Comparison of ENCODE assay signal across 17 cellular contexts in the genomic region with DNA sequence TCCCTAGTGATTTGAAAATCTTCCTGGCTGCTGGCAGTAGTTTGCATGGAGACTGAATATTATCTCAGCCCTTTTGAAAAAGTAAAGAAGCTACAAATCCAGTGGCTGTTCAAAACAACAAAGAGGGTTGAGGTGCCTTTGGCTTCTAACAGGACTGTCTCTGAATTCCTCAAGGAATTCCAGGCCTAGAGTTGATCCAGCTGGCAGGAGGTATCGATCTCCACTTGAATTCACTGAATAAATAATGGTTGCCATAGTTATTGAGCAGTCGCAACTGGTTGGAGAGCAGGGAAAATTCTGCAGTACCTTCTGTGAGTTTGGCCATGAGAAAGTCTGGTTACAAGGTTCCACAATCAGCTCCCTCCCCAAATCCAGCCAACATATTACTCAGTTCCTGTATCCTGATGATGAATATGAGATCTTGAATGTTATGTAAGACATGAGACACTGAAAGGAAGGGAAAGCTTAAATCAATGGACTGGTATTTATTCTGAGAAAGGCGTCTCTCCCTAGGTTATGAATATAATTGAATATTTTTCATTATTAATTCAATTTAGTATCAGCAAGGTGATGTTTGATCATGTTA. TPM values are rescaled to one million over a fixed set of nuclear protein-coding genes. Genes with fewer than 3 reads are reported as not detected.
DNase-seq lines count a peak whose midpoint lies in the region; ATAC-seq, FAIRE-seq and TF ChIP-seq lines count a peak whose summit lies in the region.
"Had no signal": no experiment of that assay in that cellular context is flagged by ENCODE, and none has a peak within 500 bp of the region (broad histone marks: within the 10 kb centered on the region; RNA-seq: fewer than 3 reads in every experiment).

No MANE protein-coding gene starts in this region.

- peaks cover 5% of the 10 kb centered on the region for H3K9me3 Mint-ChIP-seq in mesothelial cell of epicardium
- H3K9me3 Mint-ChIP-seq: stimulated activated naive CD8-positive, alpha-beta T cell treated with anti-CD3 and anti-CD28 coated beads, Interleukin-15, Interleukin-2, amounts not matched to agents 100 ng/mL and 50 ng/mL, for 24 hours had no signal

- H3K36me3 Mint-ChIP-seq in mesothelial cell of epicardium = peaks cover 2% of the 10 kb centered on the region

- 68% methylated on average over 3 of the region's 3 CpGs for WGBS in right cardiac atrium

- no peaks in the 10 kb centered on the region for H3K27me3 ChIP-seq in bronchial epithelial cell (ENCODE audit: control insufficient read depth, insufficient read depth, low read length)
- no peaks in the 10 kb centered on the region for H3K27me3 ChIP-seq in right cardiac atrium (ENCODE audit: control insufficient read depth, insufficient read depth)
- H3K27me3 ChIP-seq: colonic mucosa had no signal

- H3K27ac Mint-ChIP-seq in mesothelial cell of epicardium = peak overlapping the region; percentile 6
- H3K27ac Mint-ChIP-seq: activated naive CD8-positive, alpha-beta T cell treated with anti-CD3 and anti-CD28 coated beads, Interleukin-2, amount 10 ng/mL, durations not matched to agents 7 days and 5 days; CD4-positive, alpha-beta T cell; stimulated activated naive CD8-positive, alpha-beta T cell treated with anti-CD3 and anti-CD28 coated beads, Interleukin-15, Interleukin-2, amounts not matched to agents 100 ng/mL and 50 ng/mL, for 24 hours had no signal

- H3K36me3 ChIP-seq in bronchial epithelial cell (ENCODE audit: control insufficient read depth, insufficient read depth, low read length) = no peaks in the 10 kb centered on the region
- H3K36me3 ChIP-seq: colonic mucosa had no signal

- no peak overlapping the region for H3K4me3 Mint-ChIP-seq in mesothelial cell of epicardium
- H3K4me3 Mint-ChIP-seq: activated naive CD8-positive, alpha-beta T cell treated with anti-CD3 and anti-CD28 coated beads, Interleukin-2, amount 10 ng/mL, durations not matched to agents 7 days and 5 days; CD4-positive, alpha-beta T cell; stimulated activated naive CD8-positive, alpha-beta T cell treated with anti-CD3 and anti-CD28 coated beads, Interleukin-15, Interleukin-2, amounts not matched to agents 100 ng/mL and 50 ng/mL, for 24 hours had no signal

- peak; percentile 45 for DNase-seq in D341Med (ENCODE audit: low spot score)
- peak; percentile 18 for DNase-seq in LHCN-M2 (ENCODE audit: low read depth)
- DNase-seq in bronchial epithelial cell (ENCODE audit: low read depth) = peak; percentile 58
- no peak for DNase-seq in mesothelial cell of epicardium (ENCODE audit: low spot score in 2 of 2, unreplicated experiment in 2 of 2)
- no peak for DNase-seq in foreskin melanocyte
- DNase-seq in NCI-H2029 (lab: John Stamatoyannopoulos, UW) = no peak
- DNase-seq in right cardiac atrium = no peak
- DNase-seq: activated CD8-positive, alpha-beta memory T cell treated with anti-CD3 and anti-CD28 coated beads, Interleukin-2, amount 50 U/mL, for 48 hours; activated naive CD8-positive, alpha-beta T cell treated with anti-CD3 and anti-CD28 coated beads, Interleukin-2, amount 10 ng/mL, durations not matched to agents 7 days and 5 days; CD4-positive, alpha-beta T cell; colonic mucosa; GF-D8; NCI-H1417 had no signal

- intact Hi-C loops in right cardiac atrium (cut with DNase I) = no loop called here

- no peak overlapping the region for H3K27ac ChIP-seq in right cardiac atrium (ENCODE audit: low read length)
- H3K27ac ChIP-seq: colonic mucosa had no signal

- no peak for TF ChIP-seq CTCF in bronchial epithelial cell (IDR thresholded peaks at IDR 0.05; ENCODE audit: insufficient read depth, low read length, severe bottlenecking)
- TF ChIP-seq CTCF in mesothelial cell of epicardium (IDR thresholded peaks at IDR 0.05; ENCODE audit: unreplicated experiment) = no peak

- H3K4me3 ChIP-seq in bronchial epithelial cell (ENCODE audit: low read depth, low read length) (no peak overlapping the region), right cardiac atrium (ENCODE audit: low read length) (no peak overlapping the region)
- H3K4me3 ChIP-seq: colonic mucosa had no signal

- no peaks in the 10 kb centered on the region for H3K9me3 ChIP-seq in right cardiac atrium (ENCODE audit: control insufficient read depth, low read length)
- H3K9me3 ChIP-seq: colonic mucosa had no signal

- ATAC-seq in right cardiac atrium (no peak), HG03196 (IDR thresholded peaks at IDR 0.05; ENCODE audit: unreplicated experiment) (no peak)
- ATAC-seq: HCT116 had no signal

- H3K4me1 Mint-ChIP-seq in mesothelial cell of epicardium = peaks cover 9% of the 10 kb centered on the region

- H3K27me3 Mint-ChIP-seq in mesothelial cell of epicardium (ENCODE audit: low read depth) = no peaks in the 10 kb centered on the region
- H3K27me3 Mint-ChIP-seq: activated naive CD8-positive, alpha-beta T cell treated with anti-CD3 and anti-CD28 coated beads, Interleukin-2, amount 10 ng/mL, durations not matched to agents 7 days and 5 days; CD4-positive, alpha-beta T cell; stimulated activated naive CD8-positive, alpha-beta T cell treated with anti-CD3 and anti-CD28 coated beads, Interleukin-15, Interleukin-2, amounts not matched to agents 100 ng/mL and 50 ng/mL, for 24 hours had no signal

- peak; percentile 43 for FAIRE-seq in bronchial epithelial cell (lab: Jason Lieb, UNC)
- FAIRE-seq: keratinocyte had no signal

- no peaks in the 10 kb centered on the region for H3K4me1 ChIP-seq in right cardiac atrium (ENCODE audit: control insufficient read depth, insufficient read depth, low read length)
- H3K4me1 ChIP-seq: colonic mucosa had no signal

RNA-seq across cellular contexts. Expression of a gene that starts 37.8 kb away (rescaled TPM):
- 0.06 and 0.19 TPM in 2 replicates for total RNA-seq in LHCN-M2 (2014; rRNA removed)
- polyA plus RNA-seq in LHCN-M2 (2012) = 0.07 TPM
- not detected in 2 replicates for total RNA-seq in bronchial epithelial cell
- total RNA-seq in mesothelial cell of epicardium = 14.2 to 15.4 TPM (median 15.3 TPM) in 3 replicates
- total RNA-seq in right cardiac atrium = 10 to 100 TPM in 1 of 4 donors, 1 to 10 TPM in 3; 4.1 to 98.5 (median 6.3) TPM
- polyA plus RNA-seq in right cardiac atrium = 57.4 TPM

RNA-seq across cellular contexts. Expression of a gene that starts 47.0 kb away (rescaled TPM):
- total RNA-seq in LHCN-M2 (2014; rRNA removed) = 11.3 and 13.4 TPM in 2 replicates
- 3.3 TPM for polyA plus RNA-seq in LHCN-M2 (2012)
- total RNA-seq in bronchial epithelial cell = 12.1 and 20.4 TPM in 2 replicates
- 49.8 to 52.3 TPM (median 52.3 TPM) in 3 replicates for total RNA-seq in mesothelial cell of epicardium
- total RNA-seq in right cardiac atrium = 10 to 100 TPM; 22.1 to 25.5 (median 23.8) TPM
- 6.6 TPM for polyA plus RNA-seq in right cardiac atrium

Comparison
In these comparisons a context has a peak if more than half of its experiments do, and no peak if none do; other contexts are left out.
1. DNase-seq: peak in D341Med (single experiment), LHCN-M2 (single experiment) and bronchial epithelial cell (single experiment); none in mesothelial cell of epicardium (0 of 2), foreskin melanocyte (single experiment), NCI-H2029 (single experiment) and right cardiac atrium (0 of 3).